In genomic region chr6:169780571-169781091, GRCh38 we compare ENCODE assay signal across 1 cellular context.
TF ChIP-seq lines count a peak whose summit lies in the region.

No MANE protein-coding gene starts in this region.

TF ChIP-seq in HepG2, 621 proteins besides CTCF, POLR2A, EP300 and RAD21 (continued from another document and continues in another):
- TF ChIP-seq ZNF225 (CRISPR knock-in tag; IDR thresholded peaks at IDR 0.05), result no peak
- no peak for TF ChIP-seq AKAP8 (CRISPR knock-in tag; IDR thresholded peaks at IDR 0.05)
- TF ChIP-seq HCFC1 (IDR thresholded peaks at IDR 0.05; ENCODE audit: low read depth, low read length), result no peak
- no peak for TF ChIP-seq ZNF282 (IDR thresholded peaks at IDR 0.05; ENCODE audit: partially characterized antibody)
- TF ChIP-seq TOE1 (CRISPR knock-in tag; IDR thresholded peaks at IDR 0.05), result no peak
- TF ChIP-seq SMAD1 (CRISPR knock-in tag; IDR thresholded peaks at IDR 0.05; ENCODE audit: borderline replicate concordance, low read depth), result no peak
- no peak for TF ChIP-seq ZBTB44 (CRISPR knock-in tag; IDR thresholded peaks at IDR 0.05)
- no peak for TF ChIP-seq SOX13 (IDR thresholded peaks at IDR 0.05)
- peak in 1 of 2 experiments; percentile 23; a peak in 1 of 4 replicates for TF ChIP-seq SOX13 (CRISPR knock-in tag; conservative IDR thresholded peaks at IDR 0.05 in 1 of 2, IDR thresholded peaks at IDR 0.05 in 1 of 2)
- TF ChIP-seq SRY (CRISPR knock-in tag; IDR thresholded peaks at IDR 0.05), result no peak
- TF ChIP-seq ZFP82 (CRISPR knock-in tag; IDR thresholded peaks at IDR 0.05; ENCODE audit: borderline replicate concordance), result no peak
- no peak for TF ChIP-seq THAP8 (CRISPR knock-in tag; IDR thresholded peaks at IDR 0.05; ENCODE audit: borderline replicate concordance)
- no peak for TF ChIP-seq SP4 (CRISPR knock-in tag; IDR thresholded peaks at IDR 0.05)
- TF ChIP-seq TAF1 (CRISPR knock-in tag; IDR thresholded peaks at IDR 0.05), result no peak
- 0 out of 2 replicates have a peak, but pooled peaks have one; percentile 25 for TF ChIP-seq NFIC (IDR thresholded peaks at IDR 0.05; ENCODE audit: low read length)
- no peak for TF ChIP-seq ZBTB49 (CRISPR knock-in tag; IDR thresholded peaks at IDR 0.05; ENCODE audit: borderline replicate concordance)
- TF ChIP-seq ISL2 (CRISPR knock-in tag; IDR thresholded peaks at IDR 0.05), result no peak
- TF ChIP-seq HNF1A (IDR thresholded peaks at IDR 0.05; ENCODE audit: low read depth), result no peak
- TF ChIP-seq HNF1A (CRISPR knock-in tag; IDR thresholded peaks at IDR 0.05; ENCODE audit: borderline replicate concordance), result no peak
- no peak for TF ChIP-seq POGZ (CRISPR knock-in tag; IDR thresholded peaks at IDR 0.05)
- TF ChIP-seq FOXK1 (CRISPR knock-in tag; IDR thresholded peaks at IDR 0.05; ENCODE audit: borderline replicate concordance, low read depth), result 0 out of 2 replicates have a peak, but pooled peaks have one; percentile 9
- TF ChIP-seq XRCC5 (optimal IDR thresholded peaks at IDR 0.05; ENCODE audit: low read length), result peak; percentile 45
- TF ChIP-seq ZNF510 (CRISPR knock-in tag; IDR thresholded peaks at IDR 0.05; ENCODE audit: low read depth), result no peak
- TF ChIP-seq RBAK (CRISPR knock-in tag; IDR thresholded peaks at IDR 0.05), result peak; percentile 84
- TF ChIP-seq ZBTB1 (CRISPR knock-in tag; IDR thresholded peaks at IDR 0.05; ENCODE audit: borderline replicate concordance), result no peak
- no peak for TF ChIP-seq ELF1 (CRISPR knock-in tag; IDR thresholded peaks at IDR 0.05)
- TF ChIP-seq ZNF263 (CRISPR knock-in tag; IDR thresholded peaks at IDR 0.05), result no peak
- no peak for TF ChIP-seq ZNF230 (CRISPR knock-in tag; IDR thresholded peaks at IDR 0.05)
- no peak for TF ChIP-seq FOXP1 (IDR thresholded peaks at IDR 0.05)
- peak; percentile 38; the same call in 1 of the 2 replicates for TF ChIP-seq FOXP1 (CRISPR knock-in tag; IDR thresholded peaks at IDR 0.05)
- no peak for TF ChIP-seq MYNN (CRISPR knock-in tag; IDR thresholded peaks at IDR 0.05; ENCODE audit: low read depth)
- no peak for TF ChIP-seq ZNF101 (CRISPR knock-in tag; IDR thresholded peaks at IDR 0.05; ENCODE audit: borderline replicate concordance, low read depth)
- no peak for TF ChIP-seq ZSCAN5A (CRISPR knock-in tag; IDR thresholded peaks at IDR 0.05; ENCODE audit: borderline replicate concordance)
- TF ChIP-seq, protein P1, sequence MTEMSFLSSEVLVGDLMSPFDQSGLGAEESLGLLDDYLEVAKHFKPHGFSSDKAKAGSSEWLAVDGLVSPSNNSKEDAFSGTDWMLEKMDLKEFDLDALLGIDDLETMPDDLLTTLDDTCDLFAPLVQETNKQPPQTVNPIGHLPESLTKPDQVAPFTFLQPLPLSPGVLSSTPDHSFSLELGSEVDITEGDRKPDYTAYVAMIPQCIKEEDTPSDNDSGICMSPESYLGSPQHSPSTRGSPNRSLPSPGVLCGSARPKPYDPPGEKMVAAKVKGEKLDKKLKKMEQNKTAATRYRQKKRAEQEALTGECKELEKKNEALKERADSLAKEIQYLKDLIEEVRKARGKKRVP (CRISPR knock-in tag; IDR thresholded peaks at IDR 0.05), result no peak
- TF ChIP-seq ZC3H13 (CRISPR knock-in tag; IDR thresholded peaks at IDR 0.05), result no peak
- TF ChIP-seq, protein P2, sequence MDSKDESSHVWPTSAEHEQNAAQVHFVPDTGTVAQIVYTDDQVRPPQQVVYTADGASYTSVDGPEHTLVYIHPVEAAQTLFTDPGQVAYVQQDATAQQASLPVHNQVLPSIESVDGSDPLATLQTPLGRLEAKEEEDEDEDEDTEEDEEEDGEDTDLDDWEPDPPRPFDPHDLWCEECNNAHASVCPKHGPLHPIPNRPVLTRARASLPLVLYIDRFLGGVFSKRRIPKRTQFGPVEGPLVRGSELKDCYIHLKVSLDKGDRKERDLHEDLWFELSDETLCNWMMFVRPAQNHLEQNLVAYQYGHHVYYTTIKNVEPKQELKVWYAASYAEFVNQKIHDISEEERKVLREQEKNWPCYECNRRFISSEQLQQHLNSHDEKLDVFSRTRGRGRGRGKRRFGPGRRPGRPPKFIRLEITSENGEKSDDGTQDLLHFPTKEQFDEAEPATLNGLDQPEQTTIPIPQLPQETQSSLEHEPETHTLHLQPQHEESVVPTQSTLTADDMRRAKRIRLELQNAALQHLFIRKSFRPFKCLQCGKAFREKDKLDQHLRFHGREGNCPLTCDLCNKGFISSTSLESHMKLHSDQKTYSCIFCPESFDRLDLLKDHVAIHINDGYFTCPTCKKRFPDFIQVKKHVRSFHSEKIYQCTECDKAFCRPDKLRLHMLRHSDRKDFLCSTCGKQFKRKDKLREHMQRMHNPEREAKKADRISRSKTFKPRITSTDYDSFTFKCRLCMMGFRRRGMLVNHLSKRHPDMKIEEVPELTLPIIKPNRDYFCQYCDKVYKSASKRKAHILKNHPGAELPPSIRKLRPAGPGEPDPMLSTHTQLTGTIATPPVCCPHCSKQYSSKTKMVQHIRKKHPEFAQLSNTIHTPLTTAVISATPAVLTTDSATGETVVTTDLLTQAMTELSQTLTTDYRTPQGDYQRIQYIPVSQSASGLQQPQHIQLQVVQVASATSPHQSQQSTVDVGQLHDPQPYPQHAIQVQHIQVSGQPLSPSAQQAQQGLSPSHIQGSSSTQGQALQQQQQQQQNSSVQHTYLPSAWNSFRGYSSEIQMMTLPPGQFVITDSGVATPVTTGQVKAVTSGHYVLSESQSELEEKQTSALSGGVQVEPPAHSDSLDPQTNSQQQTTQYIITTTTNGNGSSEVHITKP (CRISPR knock-in tag; IDR thresholded peaks at IDR 0.05; ENCODE audit: low read depth), result no peak
- TF ChIP-seq ZNF24 (IDR thresholded peaks at IDR 0.05), result no peak
- no peak for TF ChIP-seq ZNF251 (CRISPR knock-in tag; IDR thresholded peaks at IDR 0.05)
- TF ChIP-seq ZNF75D (CRISPR knock-in tag; IDR thresholded peaks at IDR 0.05; ENCODE audit: borderline replicate concordance), result no peak
- no peak for TF ChIP-seq CHCHD3 (CRISPR knock-in tag; IDR thresholded peaks at IDR 0.05)
- TF ChIP-seq, protein P3, sequence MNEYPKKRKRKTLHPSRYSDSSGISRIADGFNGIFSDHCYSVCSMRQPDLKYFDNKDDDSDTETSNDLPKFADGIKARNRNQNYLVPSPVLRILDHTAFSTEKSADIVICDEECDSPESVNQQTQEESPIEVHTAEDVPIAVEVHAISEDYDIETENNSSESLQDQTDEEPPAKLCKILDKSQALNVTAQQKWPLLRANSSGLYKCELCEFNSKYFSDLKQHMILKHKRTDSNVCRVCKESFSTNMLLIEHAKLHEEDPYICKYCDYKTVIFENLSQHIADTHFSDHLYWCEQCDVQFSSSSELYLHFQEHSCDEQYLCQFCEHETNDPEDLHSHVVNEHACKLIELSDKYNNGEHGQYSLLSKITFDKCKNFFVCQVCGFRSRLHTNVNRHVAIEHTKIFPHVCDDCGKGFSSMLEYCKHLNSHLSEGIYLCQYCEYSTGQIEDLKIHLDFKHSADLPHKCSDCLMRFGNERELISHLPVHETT (CRISPR knock-in tag; conservative IDR thresholded peaks at IDR 0.05), result no peak
- TF ChIP-seq ZNF18 (CRISPR knock-in tag; IDR thresholded peaks at IDR 0.05; ENCODE audit: insufficient replicate concordance), result no peak
- TF ChIP-seq ZNF260 (CRISPR knock-in tag; IDR thresholded peaks at IDR 0.05; ENCODE audit: borderline replicate concordance, low read depth), result no peak
- no peak for TF ChIP-seq RXRA (CRISPR knock-in tag; IDR thresholded peaks at IDR 0.05)
- no peak for TF ChIP-seq ESRRA (CRISPR knock-in tag; IDR thresholded peaks at IDR 0.05; ENCODE audit: low read depth)
- TF ChIP-seq, protein P4, sequence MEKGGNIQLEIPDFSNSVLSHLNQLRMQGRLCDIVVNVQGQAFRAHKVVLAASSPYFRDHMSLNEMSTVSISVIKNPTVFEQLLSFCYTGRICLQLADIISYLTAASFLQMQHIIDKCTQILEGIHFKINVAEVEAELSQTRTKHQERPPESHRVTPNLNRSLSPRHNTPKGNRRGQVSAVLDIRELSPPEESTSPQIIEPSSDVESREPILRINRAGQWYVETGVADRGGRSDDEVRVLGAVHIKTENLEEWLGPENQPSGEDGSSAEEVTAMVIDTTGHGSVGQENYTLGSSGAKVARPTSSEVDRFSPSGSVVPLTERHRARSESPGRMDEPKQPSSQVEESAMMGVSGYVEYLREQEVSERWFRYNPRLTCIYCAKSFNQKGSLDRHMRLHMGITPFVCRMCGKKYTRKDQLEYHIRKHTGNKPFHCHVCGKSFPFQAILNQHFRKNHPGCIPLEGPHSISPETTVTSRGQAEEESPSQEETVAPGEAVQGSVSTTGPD (CRISPR knock-in tag; IDR thresholded peaks at IDR 0.05), result no peak
